In the genomic region with DNA sequence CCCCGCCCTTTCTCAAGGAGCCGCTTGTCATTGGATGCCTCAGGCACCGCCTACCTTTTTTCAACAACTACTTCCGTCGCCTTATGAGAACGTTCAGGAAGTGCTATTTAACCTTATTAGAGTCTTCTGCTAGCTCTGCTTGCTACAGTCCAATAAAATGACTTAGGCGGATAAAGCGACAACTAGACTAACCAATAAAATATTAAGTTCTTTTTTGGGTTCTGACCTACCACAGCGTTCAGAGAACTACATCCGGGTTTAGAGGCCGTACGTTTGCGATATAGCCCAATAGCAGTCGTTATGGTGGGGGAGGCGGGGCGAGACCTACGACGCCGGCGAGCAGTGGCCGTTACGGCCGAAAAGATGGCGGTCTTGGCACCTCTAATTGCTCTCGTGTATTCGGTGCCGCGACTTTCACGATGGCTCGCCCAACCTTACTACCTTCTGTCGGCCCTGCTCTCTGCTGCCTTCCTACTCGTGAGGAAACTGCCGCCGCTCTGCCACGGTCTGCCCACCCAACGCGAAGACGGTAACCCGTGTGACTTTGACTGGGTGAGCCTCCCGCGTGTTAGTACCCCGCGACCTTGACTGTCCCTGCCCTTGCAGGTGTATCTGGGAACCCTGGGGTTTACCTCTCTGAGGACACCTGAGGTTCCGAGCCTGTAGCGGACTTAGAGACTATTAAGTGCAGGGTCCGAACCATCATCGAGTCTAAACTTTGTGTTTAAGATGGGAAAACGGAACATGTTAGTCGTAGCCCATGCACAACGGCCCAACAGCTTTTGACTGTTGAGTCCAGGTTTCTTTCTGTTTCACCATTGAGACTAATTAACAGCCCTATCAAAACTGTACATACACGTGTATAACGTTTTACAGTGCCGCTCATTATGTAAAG, we compare ENCODE assay signal across 1 cellular context.
TF ChIP-seq lines count a peak whose summit lies in the region.

A gene with protein sequence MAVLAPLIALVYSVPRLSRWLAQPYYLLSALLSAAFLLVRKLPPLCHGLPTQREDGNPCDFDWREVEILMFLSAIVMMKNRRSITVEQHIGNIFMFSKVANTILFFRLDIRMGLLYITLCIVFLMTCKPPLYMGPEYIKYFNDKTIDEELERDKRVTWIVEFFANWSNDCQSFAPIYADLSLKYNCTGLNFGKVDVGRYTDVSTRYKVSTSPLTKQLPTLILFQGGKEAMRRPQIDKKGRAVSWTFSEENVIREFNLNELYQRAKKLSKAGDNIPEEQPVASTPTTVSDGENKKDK (plus strand): TSS at position 338 of the 895 bp plus-strand sequence. CDS start 26 bp downstream, at position 364.

TF ChIP-seq in HepG2, 621 proteins besides CTCF, POLR2A, EP300 and RAD21 (continued from another document and continues in another):
- TF ChIP-seq, protein P1, sequence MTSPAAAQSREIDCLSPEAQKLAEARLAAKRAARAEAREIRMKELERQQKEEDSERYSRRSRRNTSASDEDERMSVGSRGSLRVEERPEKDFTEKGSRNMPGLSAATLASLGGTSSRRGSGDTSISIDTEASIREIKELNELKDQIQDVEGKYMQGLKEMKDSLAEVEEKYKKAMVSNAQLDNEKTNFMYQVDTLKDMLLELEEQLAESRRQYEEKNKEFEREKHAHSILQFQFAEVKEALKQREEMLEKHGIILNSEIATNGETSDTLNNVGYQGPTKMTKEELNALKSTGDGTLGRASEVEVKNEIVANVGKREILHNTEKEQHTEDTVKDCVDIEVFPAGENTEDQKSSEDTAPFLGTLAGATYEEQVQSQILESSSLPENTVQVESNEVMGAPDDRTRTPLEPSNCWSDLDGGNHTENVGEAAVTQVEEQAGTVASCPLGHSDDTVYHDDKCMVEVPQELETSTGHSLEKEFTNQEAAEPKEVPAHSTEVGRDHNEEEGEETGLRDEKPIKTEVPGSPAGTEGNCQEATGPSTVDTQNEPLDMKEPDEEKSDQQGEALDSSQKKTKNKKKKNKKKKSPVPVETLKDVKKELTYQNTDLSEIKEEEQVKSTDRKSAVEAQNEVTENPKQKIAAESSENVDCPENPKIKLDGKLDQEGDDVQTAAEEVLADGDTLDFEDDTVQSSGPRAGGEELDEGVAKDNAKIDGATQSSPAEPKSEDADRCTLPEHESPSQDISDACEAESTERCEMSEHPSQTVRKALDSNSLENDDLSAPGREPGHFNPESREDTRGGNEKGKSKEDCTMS (CRISPR knock-in tag; conservative IDR thresholded peaks at IDR 0.05): no peak
- TF ChIP-seq, protein P2, sequence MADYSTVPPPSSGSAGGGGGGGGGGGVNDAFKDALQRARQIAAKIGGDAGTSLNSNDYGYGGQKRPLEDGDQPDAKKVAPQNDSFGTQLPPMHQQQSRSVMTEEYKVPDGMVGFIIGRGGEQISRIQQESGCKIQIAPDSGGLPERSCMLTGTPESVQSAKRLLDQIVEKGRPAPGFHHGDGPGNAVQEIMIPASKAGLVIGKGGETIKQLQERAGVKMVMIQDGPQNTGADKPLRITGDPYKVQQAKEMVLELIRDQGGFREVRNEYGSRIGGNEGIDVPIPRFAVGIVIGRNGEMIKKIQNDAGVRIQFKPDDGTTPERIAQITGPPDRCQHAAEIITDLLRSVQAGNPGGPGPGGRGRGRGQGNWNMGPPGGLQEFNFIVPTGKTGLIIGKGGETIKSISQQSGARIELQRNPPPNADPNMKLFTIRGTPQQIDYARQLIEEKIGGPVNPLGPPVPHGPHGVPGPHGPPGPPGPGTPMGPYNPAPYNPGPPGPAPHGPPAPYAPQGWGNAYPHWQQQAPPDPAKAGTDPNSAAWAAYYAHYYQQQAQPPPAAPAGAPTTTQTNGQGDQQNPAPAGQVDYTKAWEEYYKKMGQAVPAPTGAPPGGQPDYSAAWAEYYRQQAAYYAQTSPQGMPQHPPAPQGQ (CRISPR knock-in tag; IDR thresholded peaks at IDR 0.05; ENCODE audit: borderline replicate concordance): 0 out of 2 replicates have a peak, but pooled peaks have one; percentile 29
- TF ChIP-seq ZBTB21 (CRISPR knock-in tag; IDR thresholded peaks at IDR 0.05) (no peak), DPF2 (CRISPR knock-in tag; IDR thresholded peaks at IDR 0.05; ENCODE audit: borderline replicate concordance, low read depth) (no peak), FOXA1 (IDR thresholded peaks at IDR 0.05) (no peak), FOXA1 (CRISPR knock-in tag; IDR thresholded peaks at IDR 0.05) (no peak), NFYC (CRISPR knock-in tag; IDR thresholded peaks at IDR 0.05) (peak; percentile 94), ZNF468 (CRISPR knock-in tag; IDR thresholded peaks at IDR 0.05) (no peak), ZNF598 (CRISPR knock-in tag; IDR thresholded peaks at IDR 0.05; ENCODE audit: borderline replicate concordance) (0 out of 2 replicates have a peak, but pooled peaks have one; percentile 39), SMC3 (IDR thresholded peaks at IDR 0.05; ENCODE audit: low read length) (no peak), FOXA3 (CRISPR knock-in tag; IDR thresholded peaks at IDR 0.05) (no peak), KAT7 (CRISPR knock-in tag; IDR thresholded peaks at IDR 0.05; ENCODE audit: borderline replicate concordance) (peak; percentile 29; the same call in 1 of the 2 replicates), ZNF234 (CRISPR knock-in tag; conservative IDR thresholded peaks at IDR 0.05) (no peak)
- TF ChIP-seq, protein P3, sequence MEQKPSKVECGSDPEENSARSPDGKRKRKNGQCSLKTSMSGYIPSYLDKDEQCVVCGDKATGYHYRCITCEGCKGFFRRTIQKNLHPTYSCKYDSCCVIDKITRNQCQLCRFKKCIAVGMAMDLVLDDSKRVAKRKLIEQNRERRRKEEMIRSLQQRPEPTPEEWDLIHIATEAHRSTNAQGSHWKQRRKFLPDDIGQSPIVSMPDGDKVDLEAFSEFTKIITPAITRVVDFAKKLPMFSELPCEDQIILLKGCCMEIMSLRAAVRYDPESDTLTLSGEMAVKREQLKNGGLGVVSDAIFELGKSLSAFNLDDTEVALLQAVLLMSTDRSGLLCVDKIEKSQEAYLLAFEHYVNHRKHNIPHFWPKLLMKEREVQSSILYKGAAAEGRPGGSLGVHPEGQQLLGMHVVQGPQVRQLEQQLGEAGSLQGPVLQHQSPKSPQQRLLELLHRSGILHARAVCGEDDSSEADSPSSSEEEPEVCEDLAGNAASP (CRISPR knock-in tag; IDR thresholded peaks at IDR 0.05; ENCODE audit: borderline replicate concordance): no peak
- TF ChIP-seq, protein P4, sequence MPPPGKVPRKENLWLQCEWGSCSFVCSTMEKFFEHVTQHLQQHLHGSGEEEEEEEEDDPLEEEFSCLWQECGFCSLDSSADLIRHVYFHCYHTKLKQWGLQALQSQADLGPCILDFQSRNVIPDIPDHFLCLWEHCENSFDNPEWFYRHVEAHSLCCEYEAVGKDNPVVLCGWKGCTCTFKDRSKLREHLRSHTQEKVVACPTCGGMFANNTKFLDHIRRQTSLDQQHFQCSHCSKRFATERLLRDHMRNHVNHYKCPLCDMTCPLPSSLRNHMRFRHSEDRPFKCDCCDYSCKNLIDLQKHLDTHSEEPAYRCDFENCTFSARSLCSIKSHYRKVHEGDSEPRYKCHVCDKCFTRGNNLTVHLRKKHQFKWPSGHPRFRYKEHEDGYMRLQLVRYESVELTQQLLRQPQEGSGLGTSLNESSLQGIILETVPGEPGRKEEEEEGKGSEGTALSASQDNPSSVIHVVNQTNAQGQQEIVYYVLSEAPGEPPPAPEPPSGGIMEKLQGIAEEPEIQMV (CRISPR knock-in tag; IDR thresholded peaks at IDR 0.05; ENCODE audit: low read depth): no peak
- TF ChIP-seq, protein P5, sequence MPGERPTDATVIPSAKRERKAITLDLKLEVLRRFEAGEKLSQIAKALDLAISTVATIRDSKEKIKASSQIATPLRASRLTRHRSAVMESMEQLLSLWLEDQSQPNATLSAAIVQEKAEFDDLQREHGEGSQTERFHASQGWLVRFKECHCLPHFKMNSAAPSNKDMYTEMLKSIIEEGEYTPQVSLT (CRISPR knock-in tag; IDR thresholded peaks at IDR 0.05; ENCODE audit: borderline replicate concordance, low read depth): no peak
- TF ChIP-seq, protein P6, sequence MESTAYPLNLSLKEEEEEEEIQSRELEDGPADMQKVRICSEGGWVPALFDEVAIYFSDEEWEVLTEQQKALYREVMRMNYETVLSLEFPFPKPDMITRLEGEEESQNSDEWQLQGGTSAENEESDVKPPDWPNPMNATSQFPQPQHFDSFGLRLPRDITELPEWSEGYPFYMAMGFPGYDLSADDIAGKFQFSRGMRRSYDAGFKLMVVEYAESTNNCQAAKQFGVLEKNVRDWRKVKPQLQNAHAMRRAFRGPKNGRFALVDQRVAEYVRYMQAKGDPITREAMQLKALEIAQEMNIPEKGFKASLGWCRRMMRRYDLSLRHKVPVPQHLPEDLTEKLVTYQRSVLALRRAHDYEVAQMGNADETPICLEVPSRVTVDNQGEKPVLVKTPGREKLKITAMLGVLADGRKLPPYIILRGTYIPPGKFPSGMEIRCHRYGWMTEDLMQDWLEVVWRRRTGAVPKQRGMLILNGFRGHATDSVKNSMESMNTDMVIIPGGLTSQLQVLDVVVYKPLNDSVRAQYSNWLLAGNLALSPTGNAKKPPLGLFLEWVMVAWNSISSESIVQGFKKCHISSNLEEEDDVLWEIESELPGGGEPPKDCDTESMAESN (CRISPR knock-in tag; conservative IDR thresholded peaks at IDR 0.05): no peak
- TF ChIP-seq, protein P7, sequence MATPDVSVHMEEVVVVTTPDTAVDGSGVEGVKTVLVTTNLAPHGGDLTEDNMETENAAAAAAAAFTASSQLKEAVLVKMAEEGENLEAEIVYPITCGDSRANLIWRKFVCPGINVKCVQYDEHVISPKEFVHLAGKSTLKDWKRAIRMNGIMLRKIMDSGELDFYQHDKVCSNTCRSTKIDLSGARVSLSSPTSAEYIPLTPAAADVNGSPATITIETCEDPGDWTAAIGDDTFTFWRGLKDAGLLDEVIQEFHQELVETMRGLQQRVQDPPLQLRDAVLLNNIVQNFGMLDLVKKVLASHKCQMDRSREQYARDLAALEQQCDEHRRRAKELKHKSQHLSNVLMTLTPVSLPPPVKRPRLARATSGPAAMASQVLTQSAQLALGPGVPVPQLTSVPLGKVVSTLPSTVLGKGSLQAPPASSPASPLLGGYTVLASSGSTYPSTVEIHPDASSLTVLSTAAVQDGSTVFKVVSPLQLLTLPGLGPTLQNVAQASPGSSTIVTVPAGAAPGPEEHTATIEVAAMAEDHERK (CRISPR knock-in tag; IDR thresholded peaks at IDR 0.05; ENCODE audit: low read depth): no peak
- TF ChIP-seq, protein P8, sequence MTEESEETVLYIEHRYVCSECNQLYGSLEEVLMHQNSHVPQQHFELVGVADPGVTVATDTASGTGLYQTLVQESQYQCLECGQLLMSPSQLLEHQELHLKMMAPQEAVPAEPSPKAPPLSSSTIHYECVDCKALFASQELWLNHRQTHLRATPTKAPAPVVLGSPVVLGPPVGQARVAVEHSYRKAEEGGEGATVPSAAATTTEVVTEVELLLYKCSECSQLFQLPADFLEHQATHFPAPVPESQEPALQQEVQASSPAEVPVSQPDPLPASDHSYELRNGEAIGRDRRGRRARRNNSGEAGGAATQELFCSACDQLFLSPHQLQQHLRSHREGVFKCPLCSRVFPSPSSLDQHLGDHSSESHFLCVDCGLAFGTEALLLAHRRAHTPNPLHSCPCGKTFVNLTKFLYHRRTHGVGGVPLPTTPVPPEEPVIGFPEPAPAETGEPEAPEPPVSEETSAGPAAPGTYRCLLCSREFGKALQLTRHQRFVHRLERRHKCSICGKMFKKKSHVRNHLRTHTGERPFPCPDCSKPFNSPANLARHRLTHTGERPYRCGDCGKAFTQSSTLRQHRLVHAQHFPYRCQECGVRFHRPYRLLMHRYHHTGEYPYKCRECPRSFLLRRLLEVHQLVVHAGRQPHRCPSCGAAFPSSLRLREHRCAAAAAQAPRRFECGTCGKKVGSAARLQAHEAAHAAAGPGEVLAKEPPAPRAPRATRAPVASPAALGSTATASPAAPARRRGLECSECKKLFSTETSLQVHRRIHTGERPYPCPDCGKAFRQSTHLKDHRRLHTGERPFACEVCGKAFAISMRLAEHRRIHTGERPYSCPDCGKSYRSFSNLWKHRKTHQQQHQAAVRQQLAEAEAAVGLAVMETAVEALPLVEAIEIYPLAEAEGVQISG (CRISPR knock-in tag; IDR thresholded peaks at IDR 0.05): peak; percentile 85
- TF ChIP-seq, protein P9, sequence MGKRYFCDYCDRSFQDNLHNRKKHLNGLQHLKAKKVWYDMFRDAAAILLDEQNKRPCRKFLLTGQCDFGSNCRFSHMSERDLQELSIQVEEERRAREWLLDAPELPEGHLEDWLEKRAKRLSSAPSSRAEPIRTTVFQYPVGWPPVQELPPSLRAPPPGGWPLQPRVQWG (CRISPR knock-in tag; IDR thresholded peaks at IDR 0.05; ENCODE audit: borderline replicate concordance, low read depth): no peak
- TF ChIP-seq, protein P10, sequence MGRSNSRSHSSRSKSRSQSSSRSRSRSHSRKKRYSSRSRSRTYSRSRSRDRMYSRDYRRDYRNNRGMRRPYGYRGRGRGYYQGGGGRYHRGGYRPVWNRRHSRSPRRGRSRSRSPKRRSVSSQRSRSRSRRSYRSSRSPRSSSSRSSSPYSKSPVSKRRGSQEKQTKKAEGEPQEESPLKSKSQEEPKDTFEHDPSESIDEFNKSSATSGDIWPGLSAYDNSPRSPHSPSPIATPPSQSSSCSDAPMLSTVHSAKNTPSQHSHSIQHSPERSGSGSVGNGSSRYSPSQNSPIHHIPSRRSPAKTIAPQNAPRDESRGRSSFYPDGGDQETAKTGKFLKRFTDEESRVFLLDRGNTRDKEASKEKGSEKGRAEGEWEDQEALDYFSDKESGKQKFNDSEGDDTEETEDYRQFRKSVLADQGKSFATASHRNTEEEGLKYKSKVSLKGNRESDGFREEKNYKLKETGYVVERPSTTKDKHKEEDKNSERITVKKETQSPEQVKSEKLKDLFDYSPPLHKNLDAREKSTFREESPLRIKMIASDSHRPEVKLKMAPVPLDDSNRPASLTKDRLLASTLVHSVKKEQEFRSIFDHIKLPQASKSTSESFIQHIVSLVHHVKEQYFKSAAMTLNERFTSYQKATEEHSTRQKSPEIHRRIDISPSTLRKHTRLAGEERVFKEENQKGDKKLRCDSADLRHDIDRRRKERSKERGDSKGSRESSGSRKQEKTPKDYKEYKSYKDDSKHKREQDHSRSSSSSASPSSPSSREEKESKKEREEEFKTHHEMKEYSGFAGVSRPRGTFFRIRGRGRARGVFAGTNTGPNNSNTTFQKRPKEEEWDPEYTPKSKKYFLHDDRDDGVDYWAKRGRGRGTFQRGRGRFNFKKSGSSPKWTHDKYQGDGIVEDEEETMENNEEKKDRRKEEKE (IDR thresholded peaks at IDR 0.05): no peak
- TF ChIP-seq, protein P11, sequence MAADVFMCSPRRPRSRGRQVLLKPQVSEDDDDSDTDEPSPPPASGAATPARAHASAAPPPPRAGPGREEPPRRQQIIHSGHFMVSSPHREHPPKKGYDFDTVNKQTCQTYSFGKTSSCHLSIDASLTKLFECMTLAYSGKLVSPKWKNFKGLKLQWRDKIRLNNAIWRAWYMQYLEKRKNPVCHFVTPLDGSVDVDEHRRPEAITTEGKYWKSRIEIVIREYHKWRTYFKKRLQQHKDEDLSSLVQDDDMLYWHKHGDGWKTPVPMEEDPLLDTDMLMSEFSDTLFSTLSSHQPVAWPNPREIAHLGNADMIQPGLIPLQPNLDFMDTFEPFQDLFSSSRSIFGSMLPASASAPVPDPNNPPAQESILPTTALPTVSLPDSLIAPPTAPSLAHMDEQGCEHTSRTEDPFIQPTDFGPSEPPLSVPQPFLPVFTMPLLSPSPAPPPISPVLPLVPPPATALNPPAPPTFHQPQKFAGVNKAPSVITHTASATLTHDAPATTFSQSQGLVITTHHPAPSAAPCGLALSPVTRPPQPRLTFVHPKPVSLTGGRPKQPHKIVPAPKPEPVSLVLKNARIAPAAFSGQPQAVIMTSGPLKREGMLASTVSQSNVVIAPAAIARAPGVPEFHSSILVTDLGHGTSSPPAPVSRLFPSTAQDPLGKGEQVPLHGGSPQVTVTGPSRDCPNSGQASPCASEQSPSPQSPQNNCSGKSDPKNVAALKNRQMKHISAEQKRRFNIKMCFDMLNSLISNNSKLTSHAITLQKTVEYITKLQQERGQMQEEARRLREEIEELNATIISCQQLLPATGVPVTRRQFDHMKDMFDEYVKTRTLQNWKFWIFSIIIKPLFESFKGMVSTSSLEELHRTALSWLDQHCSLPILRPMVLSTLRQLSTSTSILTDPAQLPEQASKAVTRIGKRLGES (CRISPR knock-in tag; IDR thresholded peaks at IDR 0.05; ENCODE audit: borderline replicate concordance): no peak
